Comparison of ENCODE assay signal across 16 cellular contexts in the genomic region with DNA sequence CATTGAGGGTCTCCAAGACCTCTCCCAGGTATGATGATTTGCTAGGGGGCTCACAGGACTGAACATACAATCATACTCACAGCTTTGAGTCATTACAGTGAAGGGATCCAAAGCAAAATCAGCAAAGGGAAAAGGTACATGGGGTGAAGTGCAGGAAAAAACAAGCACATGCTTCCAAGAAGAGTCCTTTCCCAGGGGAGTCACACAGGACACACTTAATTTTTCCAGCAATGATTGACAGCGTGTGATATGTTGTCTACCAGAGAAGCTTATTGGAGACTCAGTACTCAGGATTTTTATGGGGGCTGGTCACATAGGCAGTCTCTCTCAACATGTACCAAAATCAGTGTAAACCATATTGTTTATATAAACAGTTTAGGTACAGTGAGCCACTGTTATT. TPM values are rescaled to one million over a fixed set of nuclear protein-coding genes. Genes with fewer than 3 reads are reported as not detected.
DNase-seq lines count a peak whose midpoint lies in the region; ATAC-seq and TF ChIP-seq lines count a peak whose summit lies in the region.
"Had no signal": no experiment of that assay in that cellular context is flagged by ENCODE, and none has a peak within 500 bp of the region (broad histone marks: within the 10 kb centered on the region; RNA-seq: fewer than 3 reads in every experiment).

No MANE protein-coding gene starts in this region.

- H4K91ac ChIP-seq in mesenchymal stem cell (ENCODE audit: low read length), result no peak overlapping the region

- H2BK12ac ChIP-seq in mesenchymal stem cell (ENCODE audit: low read length in 2 of 2), result no peak overlapping the region

- peaks cover 23% of the 10 kb centered on the region for H3K4me1 Mint-ChIP-seq in activated naive CD8-positive, alpha-beta T cell (ENCODE audit: low read depth)
- H3K4me1 Mint-ChIP-seq in activated naive CD8-positive, alpha-beta T cell treated with anti-CD3 and anti-CD28 coated beads for 36 hours, result peaks cover 22% of the 10 kb centered on the region

- H3K9me3 Mint-ChIP-seq in activated naive CD8-positive, alpha-beta T cell (ENCODE audit: low read depth), result no peaks in the 10 kb centered on the region
- peaks cover 7% of the 10 kb centered on the region for H3K9me3 Mint-ChIP-seq in activated naive CD8-positive, alpha-beta T cell treated with anti-CD3 and anti-CD28 coated beads for 36 hours
- H3K9me3 Mint-ChIP-seq: H9 had no signal

- no peak overlapping the region for H3K18ac ChIP-seq in mesenchymal stem cell (ENCODE audit: low read depth in 1 of 2, low read length in 2 of 2)

- WGBS in mesenchymal stem cell, result no CpG with 5 or more reads among the region's 1 CpG
- WGBS in psoas muscle, 3 donors, result 41 to 91% (median 56%) methylated on average over 1 of the region's 1 CpG

- no peak overlapping the region for H3K4me2 ChIP-seq in mesenchymal stem cell (ENCODE audit: low read length, poor library complexity, severe bottlenecking)

- DNase-seq in activated naive CD8-positive, alpha-beta T cell treated with anti-CD3 and anti-CD28 coated beads for 36 hours, result no peak
- no peak for DNase-seq in HEK293T (ENCODE audit: extremely low spot score)
- DNase-seq in mesenchymal stem cell, result peak; percentile 17
- DNase-seq in psoas muscle, result no peak
- no peak for DNase-seq in activated T-cell treated with anti-CD3 and anti-CD28 coated beads, Interleukin-2, amount 50 U/mL, for 48 hours
- no peak for DNase-seq in activated CD4-positive, alpha-beta T cell treated with anti-CD3 and anti-CD28 coated beads for 1 hour
- DNase-seq: BE2C, Calu3, DND-41, GDM1, GOT3, H9 had no signal

- peak overlapping the region; percentile 28 for H3K27ac Mint-ChIP-seq in activated naive CD8-positive, alpha-beta T cell
- H3K27ac Mint-ChIP-seq in activated naive CD8-positive, alpha-beta T cell treated with anti-CD3 and anti-CD28 coated beads for 36 hours, result no peak overlapping the region

- POLR2A ChIA-PET in HEK293T (lab: Yijun Ruan, JAX), result no interaction called here

- no peak overlapping the region for H3K4ac ChIP-seq in mesenchymal stem cell (ENCODE audit: low read depth in 1 of 2, low read length in 2 of 2)

- no peak overlapping the region for H2BK5ac ChIP-seq in mesenchymal stem cell (ENCODE audit: low read depth, low read length, poor library complexity, severe bottlenecking)

- no peak overlapping the region for H3K4me3 Mint-ChIP-seq in activated naive CD8-positive, alpha-beta T cell
- H3K4me3 Mint-ChIP-seq in activated naive CD8-positive, alpha-beta T cell treated with anti-CD3 and anti-CD28 coated beads for 36 hours, result no peak overlapping the region
- H3K4me3 Mint-ChIP-seq: H9 had no signal

- no peak for ATAC-seq in psoas muscle
- no peak for ATAC-seq in HG03432 (IDR thresholded peaks at IDR 0.05; ENCODE audit: unreplicated experiment)
- ATAC-seq: HepG2 had no signal

- H3K27ac ChIP-seq in mesenchymal stem cell (ENCODE audit: low read length, poor library complexity, severe bottlenecking), result no peak overlapping the region
- H3K27ac ChIP-seq in psoas muscle, result peak overlapping the region; percentile 54
- H3K27ac ChIP-seq: C4-2B had no signal

- CTCF ChIA-PET in HEK293T (lab: Yijun Ruan, JAX), result no interaction called here

- H3K27me3 ChIP-seq in mesenchymal stem cell (ENCODE audit: control insufficient read depth in 1 of 2, insufficient read depth in 1 of 2, low read length in 2 of 2) (no peaks in the 10 kb centered on the region), psoas muscle (ENCODE audit: insufficient read depth in 3 of 3, low read length in 2 of 3) (no peaks in the 10 kb centered on the region)
- H3K27me3 ChIP-seq: BE2C had no signal

- no peak overlapping the region for H3K14ac ChIP-seq in mesenchymal stem cell (ENCODE audit: low read length in 2 of 2)

- peaks cover 29% of the 10 kb centered on the region for H3K79me1 ChIP-seq in mesenchymal stem cell (replicated peaks; ENCODE audit: low read length, poor library complexity, severe bottlenecking)

- peaks cover 13% of the 10 kb centered on the region for H3K36me3 Mint-ChIP-seq in activated naive CD8-positive, alpha-beta T cell
- peaks cover 47% of the 10 kb centered on the region for H3K36me3 Mint-ChIP-seq in activated naive CD8-positive, alpha-beta T cell treated with anti-CD3 and anti-CD28 coated beads for 36 hours

- no peak for TF ChIP-seq CTCF in psoas muscle (IDR thresholded peaks at IDR 0.05)

- H3K4me1 ChIP-seq in mesenchymal stem cell (ENCODE audit: control insufficient read depth, insufficient read depth, low read depth, low read length) (no peaks in the 10 kb centered on the region), psoas muscle (peaks cover 47% of the 10 kb centered on the region)
- H3K4me1 ChIP-seq: BE2C had no signal

- no peak overlapping the region for H4K8ac ChIP-seq in mesenchymal stem cell (ENCODE audit: low read length)

- no peak overlapping the region for H3K23ac ChIP-seq in mesenchymal stem cell (ENCODE audit: low read length in 2 of 2)

- intact Hi-C loops in psoas muscle (cut with DNase I), result loop anchor here in 1 of 2 donors (2.0 kb wide), 1 partner anchor 25 kb away; a partner anchor contains a TSS

- H3K36me3 ChIP-seq in mesenchymal stem cell (ENCODE audit: control insufficient read depth in 1 of 2, insufficient read depth in 2 of 2, low read depth in 1 of 2, low read length in 2 of 2) (peaks cover 4 to 37% of the 10 kb centered on the region in 2 experiments), psoas muscle (ENCODE audit: insufficient read depth in 1 of 2, low read depth in 1 of 2) (peaks cover 0 to 14% of the 10 kb centered on the region in 2 donors)

- no peaks in the 10 kb centered on the region for H3K27me3 Mint-ChIP-seq in activated naive CD8-positive, alpha-beta T cell
- H3K27me3 Mint-ChIP-seq in activated naive CD8-positive, alpha-beta T cell treated with anti-CD3 and anti-CD28 coated beads for 36 hours, result no peaks in the 10 kb centered on the region

- H3K9me3 ChIP-seq in mesenchymal stem cell (ENCODE audit: control insufficient read depth, low read length) (no peaks in the 10 kb centered on the region), psoas muscle (no peaks in the 10 kb centered on the region)
- H3K9me3 ChIP-seq: BE2C had no signal

- H3K4me3 ChIP-seq in mesenchymal stem cell (ENCODE audit: insufficient read depth in 1 of 2, low read depth in 1 of 2, low read length in 2 of 2) (no peak overlapping the region), psoas muscle (no peak overlapping the region)

- no peak overlapping the region for H3K9ac ChIP-seq in mesenchymal stem cell (ENCODE audit: low read length)

- no peak overlapping the region for H2AK5ac ChIP-seq in mesenchymal stem cell (ENCODE audit: low read length, severe bottlenecking)

- H2BK15ac ChIP-seq in mesenchymal stem cell (ENCODE audit: low read depth, poor library complexity, severe bottlenecking), result no peak overlapping the region

- no peak overlapping the region for H2BK120ac ChIP-seq in mesenchymal stem cell (ENCODE audit: low read depth, low read length)

- no peak overlapping the region for H2AFZ ChIP-seq in mesenchymal stem cell (ENCODE audit: low read depth, low read length)

TF ChIP-seq in HEK293T, 16 proteins besides CTCF, POLR2A, EP300 and RAD21:
- TF ChIP-seq, protein P1, sequence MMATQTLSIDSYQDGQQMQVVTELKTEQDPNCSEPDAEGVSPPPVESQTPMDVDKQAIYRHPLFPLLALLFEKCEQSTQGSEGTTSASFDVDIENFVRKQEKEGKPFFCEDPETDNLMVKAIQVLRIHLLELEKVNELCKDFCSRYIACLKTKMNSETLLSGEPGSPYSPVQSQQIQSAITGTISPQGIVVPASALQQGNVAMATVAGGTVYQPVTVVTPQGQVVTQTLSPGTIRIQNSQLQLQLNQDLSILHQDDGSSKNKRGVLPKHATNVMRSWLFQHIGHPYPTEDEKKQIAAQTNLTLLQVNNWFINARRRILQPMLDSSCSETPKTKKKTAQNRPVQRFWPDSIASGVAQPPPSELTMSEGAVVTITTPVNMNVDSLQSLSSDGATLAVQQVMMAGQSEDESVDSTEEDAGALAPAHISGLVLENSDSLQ (IDR thresholded peaks at IDR 0.05), result peak; percentile 61; the same call in 1 of the 2 replicates
- TF ChIP-seq ELF4 (IDR thresholded peaks at IDR 0.05), result no peak

RNA-seq across cellular contexts. Expression of a gene that starts 25.3 kb away (rescaled TPM):
- total RNA-seq in activated naive CD8-positive, alpha-beta T cell treated with anti-CD3 and anti-CD28 coated beads for 36 hours, result 10 to 100 TPM; 35.4 to 37.5 TPM
- polyA plus RNA-seq in mesenchymal stem cell (2013, experiment 1 of 2), result 19.5 TPM
- 21.1 TPM for polyA plus RNA-seq in mesenchymal stem cell (2013, experiment 2 of 2)
- 10 to 100 TPM; 57.8 to 92.2 (median 65.5) TPM for total RNA-seq in psoas muscle
- 10 to 100 TPM; 10.5 to 38.0 (median 13.8) TPM for polyA plus RNA-seq in psoas muscle
